ENCODE assay signal across 8 cellular contexts in genomic region chr15:45378913-45379262, GRCh38. TPM values are rescaled to one million over a fixed set of nuclear protein-coding genes. Genes with fewer than 3 reads are reported as not detected.
DNase-seq lines count a peak whose midpoint lies in the region; ATAC-seq and TF ChIP-seq lines count a peak whose summit lies in the region.

No MANE protein-coding gene starts in this region.

- intact Hi-C loops in spleen (cut with DNase I; ENCODE audit: low total_unique reads) = no loop called here

- H3K27me3 ChIP-seq in spleen (replicated peaks in 1 of 7) = peaks cover 0 to 54% (median 16%) of the 10 kb centered on the region in 7 donors

- H3K4me3 Mint-ChIP-seq in activated naive CD8-positive, alpha-beta T cell treated with anti-CD3 and anti-CD28 coated beads, Interleukin-2, amount 50 U/mL, for 24 hours = peak overlapping the region; percentile 75

- H3K4me1 ChIP-seq in spleen = peaks cover 11 to 38% (median 28%) of the 10 kb centered on the region in 6 donors

- TF ChIP-seq POLR2A in spleen (IDR thresholded peaks at IDR 0.05) = no peak

- no peaks in the 10 kb centered on the region for H3K9me3 Mint-ChIP-seq in activated naive CD8-positive, alpha-beta T cell treated with anti-CD3 and anti-CD28 coated beads, Interleukin-2, amount 50 U/mL, for 24 hours

- H3K9me3 ChIP-seq in spleen = no peaks in the 10 kb centered on the region

- peak overlapping the region in 7 of 8 donors; percentile 57 to 79 (median 73) for H3K27ac ChIP-seq in spleen

- H3K4me3 ChIP-seq in HFF-Myc (replicated peaks; ENCODE audit: low read depth, low read length) (peak overlapping the region; percentile 36), spleen (peak overlapping the region; percentile 26 to 81 (median 58))

- no peak for TF ChIP-seq CTCF in HFF-Myc (IDR thresholded peaks at IDR 0.05; ENCODE audit: low read depth, low read length, missing control alignments)
- TF ChIP-seq CTCF in spleen (IDR thresholded peaks at IDR 0.05 in 8 of 11, conservative IDR thresholded peaks at IDR 0.05 in 3 of 11) = no peak

- DNase-seq in HFF-Myc (ENCODE audit: extremely low read depth, low read depth) (no peak), iPS-NIHi7 (ENCODE audit: extremely low spot score) (peak; percentile 15), spleen (no peak), AML-193 (lab: John Stamatoyannopoulos, UW) (no peak), NCI-H2107 treated with DMSO at 0.1 percent for 48 hours (lab: John Stamatoyannopoulos, UW; ENCODE audit: unreplicated experiment) (no peak)
- no peak for DNase-seq in activated naive CD8-positive, alpha-beta T cell treated with anti-CD3 and anti-CD28 coated beads, Interleukin-2, amount 50 U/mL, for 24 hours
- no peak for DNase-seq in central memory CD4-positive, alpha-beta T cell

- peaks cover 17% of the 10 kb centered on the region for H3K4me1 Mint-ChIP-seq in activated naive CD8-positive, alpha-beta T cell treated with anti-CD3 and anti-CD28 coated beads, Interleukin-2, amount 50 U/mL, for 24 hours

- ATAC-seq in activated naive CD8-positive, alpha-beta T cell treated with anti-CD3 and anti-CD28 coated beads, Interleukin-2, amount 50 U/mL, for 24 hours = no peak
- no peak for ATAC-seq in GM19324 (IDR thresholded peaks at IDR 0.05; ENCODE audit: low FRiP score, unreplicated experiment)

- WGBS in spleen, 5 donors = 45 to 63% (median 48%) methylated on average over 11 of the region's 11 CpGs

- H3K36me3 ChIP-seq in spleen = peaks cover 0 to 12% (median 0%) of the 10 kb centered on the region in 6 donors

- H3K27ac Mint-ChIP-seq in activated naive CD8-positive, alpha-beta T cell treated with anti-CD3 and anti-CD28 coated beads, Interleukin-2, amount 50 U/mL, for 24 hours = no peak overlapping the region

- H3K27me3 Mint-ChIP-seq in activated naive CD8-positive, alpha-beta T cell treated with anti-CD3 and anti-CD28 coated beads, Interleukin-2, amount 50 U/mL, for 24 hours = peaks cover 34% of the 10 kb centered on the region

- no peaks in the 10 kb centered on the region for H3K36me3 Mint-ChIP-seq in activated naive CD8-positive, alpha-beta T cell treated with anti-CD3 and anti-CD28 coated beads, Interleukin-2, amount 50 U/mL, for 24 hours (ENCODE audit: low read depth)

RNA-seq across cellular contexts. Expression of gene GATM, which starts 0.5 kb away (rescaled TPM):
- 10 to 100 TPM; 33.4 to 69.4 (median 41.0) TPM for total RNA-seq in spleen
- 10 to 100 TPM; 19.3 to 37.2 (median 33.0) TPM for polyA plus RNA-seq in spleen
